Comparison of ENCODE assay signal across 8 cellular contexts in the genomic region with DNA sequence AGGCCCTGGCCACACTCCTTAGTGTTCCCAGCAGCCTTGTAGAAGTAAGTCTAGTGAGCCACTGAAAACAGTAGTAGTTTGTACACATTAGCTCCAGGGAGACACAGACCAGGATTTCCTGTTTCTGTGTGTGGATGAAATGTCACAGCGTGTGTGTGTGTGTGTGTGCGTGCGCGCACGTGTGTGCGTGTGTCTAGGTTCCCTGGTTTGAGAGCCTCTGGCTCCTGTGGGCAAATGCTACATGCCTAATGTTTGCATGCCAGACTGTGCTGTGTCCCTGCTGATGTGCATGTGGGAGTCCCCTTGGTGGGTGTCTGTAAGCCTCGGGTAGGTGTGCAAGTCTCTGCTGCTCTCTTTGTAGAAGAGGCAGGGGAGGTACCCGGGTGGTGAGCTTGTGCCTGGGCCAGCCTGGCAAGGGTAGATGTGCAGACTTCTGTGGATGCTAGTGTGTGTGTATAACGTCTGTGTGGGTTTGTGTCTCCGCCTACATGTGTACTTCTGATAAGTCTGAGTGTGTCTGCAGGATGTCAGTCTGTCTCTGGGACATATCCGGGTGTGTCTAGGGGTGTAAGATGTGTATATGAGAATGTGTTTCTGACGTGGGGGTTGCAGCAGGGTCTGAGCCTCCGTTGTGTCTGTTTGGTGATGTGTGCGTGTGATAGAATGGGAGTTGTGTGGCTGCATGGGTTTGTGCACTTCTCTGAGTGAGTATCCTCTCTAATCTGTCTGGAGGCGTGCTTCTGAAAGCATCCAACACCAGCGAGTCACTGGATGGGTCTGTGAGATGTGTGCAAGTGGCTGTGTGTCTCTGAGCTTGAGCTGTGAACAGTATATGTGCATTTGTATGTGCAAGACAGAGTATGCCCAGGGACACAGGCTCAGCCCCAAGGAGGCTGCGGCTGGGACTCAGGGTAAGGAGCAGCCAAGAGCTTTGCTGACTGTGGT. TPM values are rescaled to one million over a fixed set of nuclear protein-coding genes. Genes with fewer than 3 reads are reported as not detected.
DNase-seq lines count a peak whose midpoint lies in the region; ATAC-seq and TF ChIP-seq lines count a peak whose summit lies in the region.

No MANE protein-coding gene starts in this region.

- ATAC-seq in mucosa of descending colon (peak; percentile 15), GM19463 (IDR thresholded peaks at IDR 0.05; ENCODE audit: unreplicated experiment) (no peak), HG02885 (IDR thresholded peaks at IDR 0.05; ENCODE audit: poor library complexity, unreplicated experiment) (no peak), GM21423 (IDR thresholded peaks at IDR 0.05; ENCODE audit: unreplicated experiment) (no peak)

- DNase-seq in CD1c-positive myeloid dendritic cell (ENCODE audit: extremely low spot score): peak; percentile 74
- peak; percentile 21 for DNase-seq in OCI-M1 (lab: John Stamatoyannopoulos, UW)
- DNase-seq in MCF 10A (ENCODE audit: unreplicated experiment): no peak
- peak in 2 of 3 donors; percentile 43 to 52 for DNase-seq in mucosa of descending colon
- no peak for DNase-seq in T-helper 9 cell

- H3K4me3 Mint-ChIP-seq in MCF 10A (ENCODE audit: unreplicated experiment): no peak overlapping the region

- peaks cover 19% of the 10 kb centered on the region for H3K4me1 ChIP-seq in mucosa of descending colon (ENCODE audit: low read depth)

- POLR2A ChIA-PET in MCF 10A (lab: Yijun Ruan, JAX): interaction anchor here (0.6 to 3.7 kb wide), 6 partner anchors 10 to 251 kb away, joined by 3 to 25 read pairs (median 4); partner anchors contain the start of gene DSN1

- no TSS peak for BruUV-seq in MCF 10A (replicated peaks; lab: Mats Ljungman, UMichigan)

- no peaks in the 10 kb centered on the region for H3K9me3 Mint-ChIP-seq in MCF 10A (ENCODE audit: unreplicated experiment)

- no peak for TF ChIP-seq CTCF in MCF 10A (IDR thresholded peaks at IDR 0.05; ENCODE audit: unreplicated experiment)
- no peak for TF ChIP-seq CTCF in mucosa of descending colon (IDR thresholded peaks at IDR 0.05)

- H3K27me3 Mint-ChIP-seq in MCF 10A (ENCODE audit: insufficient read depth, unreplicated experiment): no peaks in the 10 kb centered on the region

- no peak overlapping the region for H3K4me3 ChIP-seq in mucosa of descending colon

- H3K4me1 Mint-ChIP-seq in MCF 10A (ENCODE audit: insufficient read depth, unreplicated experiment): peaks cover 68% of the 10 kb centered on the region

- H3K9me3 ChIP-seq in mucosa of descending colon: no peaks in the 10 kb centered on the region

- CTCF ChIA-PET in MCF 10A (lab: Yijun Ruan, JAX): interaction anchor here (0.6 to 2.5 kb wide), 11 partner anchors 11 to 628 kb away, joined by 3 to 14 read pairs (median 4); no protein-coding TSS in a partner anchor

- no peaks in the 10 kb centered on the region for H3K36me3 ChIP-seq in mucosa of descending colon (ENCODE audit: low read depth)

- peaks cover 22% of the 10 kb centered on the region for H3K36me3 Mint-ChIP-seq in MCF 10A (ENCODE audit: insufficient read depth, unreplicated experiment)

- intact Hi-C loops in MCF 10A (cut with micrococcal nuclease): no loop called here
- intact Hi-C loops in mucosa of descending colon (cut with DNase I, micrococcal nuclease): no loop called here

- peak overlapping the region; percentile 2 for H3K27ac Mint-ChIP-seq in MCF 10A (ENCODE audit: low read depth, unreplicated experiment)

RNA-seq across cellular contexts. Expression of gene TLDC2, which starts 19.0 kb away (rescaled TPM):
- total RNA-seq in MCF 10A (2022) (not detected in 2 replicates), mucosa of descending colon (10 to 100 TPM; 11.6 to 35.0 (median 30.0) TPM)

Comparison
In these comparisons a context has a peak if more than half of its experiments do, and no peak if none do; other contexts are left out.
1. DNase-seq: peak in CD1c-positive myeloid dendritic cell (single experiment), OCI-M1 (single experiment) and mucosa of descending colon (2 of 3); none in MCF 10A (single experiment) and T-helper 9 cell (single experiment).
2. RNA of gene TLDC2, which starts 19.0 kb away (total RNA-seq): 11.6 to 35.0 TPM in mucosa of descending colon; not detected in MCF 10A; every median in the first group is over 10 times any median in the second.